Comparison of ENCODE assay signal across 19 cellular contexts in the genomic region with DNA sequence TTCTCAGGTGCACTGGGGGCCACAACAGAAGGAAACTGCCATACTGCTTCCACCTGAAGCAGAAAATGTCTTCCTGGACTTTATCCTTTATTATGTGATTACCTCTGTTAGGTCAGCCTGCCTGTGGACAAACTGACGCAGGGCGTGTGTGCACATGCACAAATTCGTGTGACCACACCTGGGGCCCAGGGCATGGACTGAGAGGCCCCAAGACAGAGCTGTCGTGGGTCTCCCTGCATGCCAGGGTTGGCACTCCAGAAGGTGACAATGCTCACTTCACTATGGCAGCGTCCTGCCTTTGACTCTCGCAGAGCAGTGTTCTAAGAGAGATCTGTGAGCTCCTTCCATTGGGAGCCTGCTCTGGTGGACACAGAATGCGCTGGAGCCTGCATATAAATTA. TPM values are rescaled to one million over a fixed set of nuclear protein-coding genes. Genes with fewer than 3 reads are reported as not detected.
A peak's percentile ranks its signal among the peaks of the same experiment; 100 is the strongest.
DNase-seq lines count a peak whose midpoint lies in the region; ATAC-seq and TF ChIP-seq lines count a peak whose summit lies in the region.
"Had no signal": no experiment of that assay in that cellular context is flagged by ENCODE, and none has a peak within 500 bp of the region (broad histone marks: within the 10 kb centered on the region; RNA-seq: fewer than 3 reads in every experiment).

No MANE protein-coding gene starts in this region.

- peaks cover 74% of the 10 kb centered on the region for H3K4me1 Mint-ChIP-seq in Calu3 (ENCODE audit: low read depth, unreplicated experiment)

- H3K27me3 ChIP-seq in body of pancreas: no peaks in the 10 kb centered on the region
- H3K27me3 ChIP-seq in lower lobe of right lung (ENCODE audit: low read depth): no peaks in the 10 kb centered on the region
- H3K27me3 ChIP-seq in psoas muscle (ENCODE audit: insufficient read depth in 3 of 3, low read length in 2 of 3): no peaks in the 10 kb centered on the region
- H3K27me3 ChIP-seq: SJSA1 had no signal

- H3K4me1 ChIP-seq in body of pancreas (peaks cover 98% of the 10 kb centered on the region), lower lobe of right lung (peaks cover 77% of the 10 kb centered on the region), psoas muscle (peaks cover 76% of the 10 kb centered on the region)

- H3K9me3 Mint-ChIP-seq in Calu3 (ENCODE audit: low read depth, unreplicated experiment): no peaks in the 10 kb centered on the region
- H3K9me3 Mint-ChIP-seq: activated naive CD4-positive, alpha-beta T cell treated with anti-CD3 and anti-CD28 coated beads for 36 hours; dendritic cell treated with granulocyte-macrophage colony-stimulating factor and Interleukin-4, amounts not matched to agents 40 ng/mL and 50 ng/mL, for 4 days had no signal

- H3K36me3 ChIP-seq in body of pancreas (replicated peaks in 1 of 2; ENCODE audit: insufficient read depth in 1 of 2, low read depth in 2 of 2) (no peaks in the 10 kb centered on the region), lower lobe of right lung (peaks cover 36% of the 10 kb centered on the region), psoas muscle (ENCODE audit: insufficient read depth in 1 of 2, low read depth in 1 of 2) (peaks cover 0 to 25% of the 10 kb centered on the region in 2 donors)

- no peak for TF ChIP-seq CTCF in Calu3 (IDR thresholded peaks at IDR 0.05; ENCODE audit: unreplicated experiment)
- TF ChIP-seq CTCF in body of pancreas (IDR thresholded peaks at IDR 0.05): no peak
- no peak for TF ChIP-seq CTCF in lower lobe of right lung (IDR thresholded peaks at IDR 0.05)
- no peak for TF ChIP-seq CTCF in psoas muscle (IDR thresholded peaks at IDR 0.05)

- WGBS in body of pancreas, 2 donors: 62 to 72% methylated on average over 7 of the region's 7 CpGs
- WGBS in psoas muscle, 3 donors: 90 to 92% (median 91%) methylated on average over 7 of the region's 7 CpGs

- H3K36me3 Mint-ChIP-seq in Calu3 (ENCODE audit: insufficient read depth, unreplicated experiment): peaks cover 65% of the 10 kb centered on the region

- CTCF ChIA-PET in Calu3 (lab: Charles Lee): interaction anchor here (0.7 to 1.2 kb wide), 2 partner anchors 40 to 46 kb away, joined by 3 to 4 read pairs; no protein-coding TSS in a partner anchor

- peak overlapping the region; percentile 63 for H3K4me3 Mint-ChIP-seq in Calu3 (ENCODE audit: low read depth, unreplicated experiment)
- H3K4me3 Mint-ChIP-seq: activated naive CD4-positive, alpha-beta T cell treated with anti-CD3 and anti-CD28 coated beads for 36 hours; dendritic cell treated with granulocyte-macrophage colony-stimulating factor and Interleukin-4, amounts not matched to agents 40 ng/mL and 50 ng/mL, for 4 days had no signal

- intact Hi-C loops in Calu3 (cut with micrococcal nuclease; ENCODE audit: unreplicated experiment): loop anchor here (5.0 kb wide), 1 partner anchor 35 kb away; a partner anchor contains a TSS
- intact Hi-C loops in body of pancreas (cut with DNase I): no loop called here
- intact Hi-C loops in lower lobe of right lung (cut with DNase I): no loop called here
- intact Hi-C loops in psoas muscle (cut with DNase I): no loop called here

- DNase-seq in Calu3: no peak
- DNase-seq in body of pancreas: peak in 1 of 4 donors; percentile 2
- peak; percentile 20 for DNase-seq in lower lobe of right lung
- no peak for DNase-seq in psoas muscle
- DNase-seq in COR-L47 (lab: John Stamatoyannopoulos, UW): no peak
- no peak for DNase-seq in GM03348 (ENCODE audit: low spot score)
- DNase-seq: activated CD8-positive, alpha-beta memory T cell treated with anti-CD3 and anti-CD28 coated beads, Interleukin-2, amount 50 U/mL, for 4 hours; activated naive CD4-positive, alpha-beta T cell treated with anti-CD3 and anti-CD28 coated beads for 36 hours; DMS 273 treated with DMSO at 0.1 percent for 48 hours; hippocampal formation; NCI-H1694; NCI-H446; retina; T-helper 9 cell had no signal

- peak overlapping the region; percentile 97 for H3K27ac Mint-ChIP-seq in Calu3 (ENCODE audit: unreplicated experiment)
- H3K27ac Mint-ChIP-seq: activated naive CD4-positive, alpha-beta T cell treated with anti-CD3 and anti-CD28 coated beads for 36 hours; dendritic cell treated with granulocyte-macrophage colony-stimulating factor and Interleukin-4, amounts not matched to agents 40 ng/mL and 50 ng/mL, for 4 days had no signal

- H3K9me3 ChIP-seq in body of pancreas (no peaks in the 10 kb centered on the region), lower lobe of right lung (no peaks in the 10 kb centered on the region), psoas muscle (no peaks in the 10 kb centered on the region)
- H3K9me3 ChIP-seq: SJSA1 had no signal

- ATAC-seq in body of pancreas: no peak
- ATAC-seq in lower lobe of right lung: no peak
- ATAC-seq in psoas muscle: no peak
- ATAC-seq in GM21528 (IDR thresholded peaks at IDR 0.05; ENCODE audit: low FRiP score, unreplicated experiment): no peak
- ATAC-seq in GM21576 (IDR thresholded peaks at IDR 0.05; ENCODE audit: unreplicated experiment): no peak
- ATAC-seq: HCT116 had no signal

- H3K4me3 ChIP-seq in body of pancreas: no peak overlapping the region
- H3K4me3 ChIP-seq in lower lobe of right lung: no peak overlapping the region
- no peak overlapping the region for H3K4me3 ChIP-seq in psoas muscle
- H3K4me3 ChIP-seq: SJSA1 had no signal

- H3K27me3 Mint-ChIP-seq in Calu3 (ENCODE audit: unreplicated experiment): no peaks in the 10 kb centered on the region
- H3K27me3 Mint-ChIP-seq: dendritic cell treated with granulocyte-macrophage colony-stimulating factor and Interleukin-4, amounts not matched to agents 40 ng/mL and 50 ng/mL, for 4 days had no signal

- H3K27ac ChIP-seq in body of pancreas (peak overlapping the region; percentile 92 to 98 (median 92)), lower lobe of right lung (peak overlapping the region; percentile 72), psoas muscle (peak overlapping the region; percentile 90)
- H3K27ac ChIP-seq: SJSA1 had no signal

- TF ChIP-seq POLR2A in body of pancreas (IDR thresholded peaks at IDR 0.05): no peak

- BruUV-seq in Calu3 (replicated peaks; lab: Mats Ljungman, UMichigan): no TSS peak

RNA-seq across cellular contexts. Expression of a gene that starts 34.5 kb away (rescaled TPM):
- total RNA-seq in Calu3 (2022): 47.3 and 47.5 TPM in 2 replicates
- 10 to 100 TPM; 25.4 to 67.2 TPM for total RNA-seq in body of pancreas
- total RNA-seq in lower lobe of right lung: 42.9 TPM
- 10 to 100 TPM; 25.1 to 36.4 (median 34.9) TPM for total RNA-seq in psoas muscle
- polyA plus RNA-seq in psoas muscle: 10 to 100 TPM; 47.0 to 69.8 (median 55.5) TPM

RNA-seq across cellular contexts. Expression of a gene that starts 37.4 kb away (rescaled TPM):
- total RNA-seq in Calu3 (2022) (115 and 143 TPM in 2 replicates), body of pancreas (100 to 1,000 TPM in 1 of 2 donors, 10 to 100 TPM in 1; 98.8 to 151 TPM), lower lobe of right lung (97.0 TPM), psoas muscle (10 to 100 TPM in 1 of 4 donors, 1 to 10 TPM in 3; 7.3 to 11.2 (median 7.7) TPM)
- polyA plus RNA-seq in psoas muscle: 10 to 100 TPM in 1 of 3 donors, 1 to 10 TPM in 2; 5.4 to 13.0 (median 6.4) TPM
